In the genomic region with DNA sequence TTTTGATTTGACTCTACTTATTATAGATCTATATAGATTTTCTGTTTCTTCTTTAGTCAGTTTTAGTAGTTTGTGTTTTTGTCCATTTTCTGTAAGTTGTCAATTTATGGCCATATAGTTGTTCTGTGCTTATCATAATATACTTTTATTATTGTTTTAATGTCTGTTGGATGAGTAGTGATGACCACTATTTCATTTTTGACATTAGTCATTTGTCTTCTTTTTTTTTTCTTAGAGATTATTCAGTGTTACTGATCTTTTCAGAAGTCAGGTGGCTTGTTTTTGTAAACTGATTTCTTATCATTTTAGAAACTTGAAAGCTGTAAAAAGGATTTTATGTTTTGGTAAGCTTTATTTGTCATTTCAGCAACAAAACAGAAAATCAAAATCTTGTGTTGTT, we compare ENCODE assay signal across 25 cellular contexts.
"Had no signal": no experiment of that assay in that cellular context is flagged by ENCODE, and none has a peak within 500 bp of the region (broad histone marks: within the 10 kb centered on the region; RNA-seq: fewer than 3 reads in every experiment).

No MANE protein-coding gene starts in this region.

- H3K36me3 ChIP-seq: gastrocnemius medialis, lower lobe of right lung, right atrium auricular region, thyroid gland had no signal

- H3K27ac Mint-ChIP-seq: memory B cell, mesothelial cell of epicardium, type B pancreatic cell had no signal

- H3K4me1 Mint-ChIP-seq: mesothelial cell of epicardium, neural crest cell had no signal

- FAIRE-seq: endometrium, keratinocyte, urothelium cell line had no signal

- H3K9me3 ChIP-seq: thyroid gland had no signal

- ATAC-seq: esophagus mucosa, gastrocnemius medialis, left cardiac atrium, lower lobe of right lung, natural killer cell had no signal

- H3K4me3 Mint-ChIP-seq: immature natural killer cell, memory B cell, mesothelial cell of epicardium, natural killer cell, neural crest cell, type B pancreatic cell had no signal

- H3K4me3 ChIP-seq: gastrocnemius medialis, left ventricle myocardium inferior, lower lobe of right lung, right atrium auricular region, sigmoid colon, skin epidermis, suprapubic skin, thyroid gland had no signal

- DNase-seq: cortex of kidney; effector memory CD4-positive, alpha-beta T cell; gastrocnemius medialis; glutamatergic neuron; immature natural killer cell; left cardiac atrium; left ventricle myocardium inferior; lower lobe of right lung; natural killer cell; posterior cingulate gyrus; sigmoid colon; stimulated activated CD4-positive, alpha-beta T cell treated with anti-CD3 and anti-CD28 coated beads, Interleukin-12 subunit alpha, Interleukin-12 subunit beta, amount 100 ng/mL, for 4 hours; stimulated activated naive CD4-positive, alpha-beta T cell treated with Interleukin-2 at 50 U/mL for 16 hours; thyroid gland had no signal

- H3K27me3 Mint-ChIP-seq: memory B cell, type B pancreatic cell had no signal

- H3K27ac ChIP-seq: gastrocnemius medialis, left ventricle myocardium inferior, lower lobe of right lung, right atrium auricular region, sigmoid colon, skin epidermis, suprapubic skin, thyroid gland had no signal

- H3K4me1 ChIP-seq: gastrocnemius medialis, lower lobe of right lung, right atrium auricular region, sigmoid colon, suprapubic skin, thyroid gland had no signal
